In genomic region chr13:30461279-30462066, GRCh38 we compare ENCODE assay signal across 1 cellular context.
TF ChIP-seq lines count a peak whose summit lies in the region.

No MANE protein-coding gene starts in this region.

TF ChIP-seq in HepG2, 621 proteins besides CTCF, POLR2A, EP300 and RAD21:
- TF ChIP-seq STAG1 (CRISPR knock-in tag; IDR thresholded peaks at IDR 0.05), result peak; percentile 47; the same call in 1 of the 2 replicates
